Comparison of ENCODE assay signal across 27 cellular contexts in the genomic region with DNA sequence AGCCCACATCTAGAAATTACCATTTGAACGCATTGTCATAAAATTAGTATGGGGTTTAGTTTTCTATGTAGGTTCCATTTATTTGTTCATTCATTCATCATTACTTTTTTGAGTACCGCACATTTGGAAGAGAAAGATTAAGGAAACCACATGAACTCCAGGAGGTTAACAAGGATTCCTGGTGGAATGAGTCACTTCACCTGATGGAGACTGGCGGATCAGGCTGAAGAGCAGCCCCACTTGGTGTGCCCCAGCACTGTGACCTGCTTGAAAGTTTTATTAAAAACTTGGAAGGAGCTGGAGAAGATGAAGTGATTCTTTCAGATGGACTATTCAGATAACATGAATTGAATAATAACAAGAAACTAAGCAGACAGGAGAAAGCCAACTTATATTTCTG.
A peak's percentile ranks its signal among the peaks of the same experiment; 100 is the strongest.
DNase-seq lines count a peak whose midpoint lies in the region; ATAC-seq and TF ChIP-seq lines count a peak whose summit lies in the region.
"Had no signal": no experiment of that assay in that cellular context is flagged by ENCODE, and none has a peak within 500 bp of the region (broad histone marks: within the 10 kb centered on the region; RNA-seq: fewer than 3 reads in every experiment).

No MANE protein-coding gene starts in this region.

- H3K4me3 Mint-ChIP-seq in CD8-positive, alpha-beta memory T cell: no peak overlapping the region
- H3K4me3 Mint-ChIP-seq: activated naive CD4-positive, alpha-beta T cell treated with anti-CD3 and anti-CD28 coated beads for 36 hours; CD4-positive, alpha-beta memory T cell; dendritic cell treated with granulocyte-macrophage colony-stimulating factor and Interleukin-4, amounts not matched to agents 40 ng/mL and 50 ng/mL, for 4 days; mesothelial cell of epicardium had no signal

- H3K36me3 ChIP-seq in CD8-positive, alpha-beta memory T cell (ENCODE audit: insufficient read depth, low read length): no peaks in the 10 kb centered on the region
- H3K36me3 ChIP-seq: ascending aorta, MG63, SJSA1, suprapubic skin, WERI-Rb-1 had no signal

- H3K27ac ChIP-seq in RWPE1: no peak overlapping the region
- no peak overlapping the region for H3K27ac ChIP-seq in CD8-positive, alpha-beta memory T cell (ENCODE audit: low read depth, low read length)
- H3K27ac ChIP-seq: ascending aorta, SJSA1, suprapubic skin, WERI-Rb-1 had no signal

- no peaks in the 10 kb centered on the region for H3K9me3 ChIP-seq in CD8-positive, alpha-beta memory T cell (ENCODE audit: low read length)
- H3K9me3 ChIP-seq: ascending aorta, MG63, SJSA1 had no signal

- H3K27me3 ChIP-seq in CD8-positive, alpha-beta memory T cell (ENCODE audit: insufficient read depth, low read length, poor library complexity, severe bottlenecking): no peaks in the 10 kb centered on the region
- H3K27me3 ChIP-seq: ascending aorta, MG63, SJSA1, suprapubic skin had no signal

- CTCF ChIA-PET in RWPE1 (lab: Yijun Ruan, JAX): interaction anchor here (0.6 kb wide), 1 partner anchor 930 kb away, joined by 3 read pairs; no protein-coding TSS in a partner anchor
- CTCF ChIA-PET in CD8-positive, alpha-beta memory T cell (lab: Charles Lee): interaction anchor here (1.1 kb wide), 1 partner anchor 12 kb away, joined by 3 read pairs; no protein-coding TSS in a partner anchor

- POLR2A ChIA-PET in RWPE1 (lab: Yijun Ruan, JAX; ENCODE audit: low non-redundant PET): no interaction called here
- POLR2A ChIA-PET in CD8-positive, alpha-beta memory T cell (lab: Charles Lee): no interaction called here

- peaks cover 9 to 35% (median 21%) of the 10 kb centered on the region in 5 donors for H3K9me3 Mint-ChIP-seq in CD8-positive, alpha-beta memory T cell

- DNase-seq in HCEC 1CT (peak; percentile 4), RWPE1 (ENCODE audit: low spot score) (peak; percentile 50), fibroblast of the aortic adventitia (ENCODE audit: low read depth) (peak; percentile 6), renal cortical epithelial cell (ENCODE audit: low read depth) (peak; percentile 16), NCI-H82 treated with DMSO at 0.1 percent for 48 hours (lab: John Stamatoyannopoulos, UW; ENCODE audit: unreplicated experiment) (no peak)
- DNase-seq in CD8-positive, alpha-beta memory T cell: no peak
- no peak for DNase-seq in activated effector memory CD4-positive, alpha-beta T cell treated with Interleukin-2 at 50 U/mL for 16 hours
- DNase-seq: activated CD4-positive, alpha-beta T cell treated with anti-CD3 and anti-CD28 coated beads, Interleukin-2, amount 50 U/mL, for 4 hours; activated naive CD4-positive, alpha-beta T cell treated with anti-CD3 and anti-CD28 coated beads for 36 hours; activated T-cell treated with anti-CD3 and anti-CD28 coated beads, Interleukin-2, amount 50 U/mL, for 1 hour; CD4-positive, alpha-beta memory T cell; DMS79; foreskin melanocyte; left cardiac atrium; MG63; NCI-H1436 treated with DMSO at 0.1 percent for 48 hours; NCI-H2171; NCI-H748 treated with DMSO at 0.1 percent for 48 hours; OCI-M1; stimulated activated CD4-positive, alpha-beta T cell treated with anti-CD3 and anti-CD28 coated beads, Interleukin-12 subunit alpha, Interleukin-12 subunit beta, amount 100 ng/mL, for 4 hours; WERI-Rb-1 had no signal

- no peaks in the 10 kb centered on the region for H3K4me1 ChIP-seq in CD8-positive, alpha-beta memory T cell (ENCODE audit: insufficient read depth, low read length)
- H3K4me1 ChIP-seq: ascending aorta, suprapubic skin had no signal

- no peak overlapping the region for H3K4me3 ChIP-seq in fibroblast of the aortic adventitia (ENCODE audit: low read depth, low read length)
- no peak overlapping the region for H3K4me3 ChIP-seq in CD8-positive, alpha-beta memory T cell (ENCODE audit: low read length)
- H3K4me3 ChIP-seq: ascending aorta, MG63, SJSA1, suprapubic skin had no signal

- no peak for ATAC-seq in GM18502 (IDR thresholded peaks at IDR 0.05; ENCODE audit: poor library complexity, unreplicated experiment)
- ATAC-seq: left cardiac atrium had no signal

- H3K4me1 Mint-ChIP-seq in CD8-positive, alpha-beta memory T cell: no peaks in the 10 kb centered on the region
- H3K4me1 Mint-ChIP-seq: CD4-positive, alpha-beta memory T cell had no signal

- H3K36me3 Mint-ChIP-seq in CD8-positive, alpha-beta memory T cell: peaks cover 0 to 1% (median 0%) of the 10 kb centered on the region in 3 donors
- H3K36me3 Mint-ChIP-seq: CD4-positive, alpha-beta memory T cell had no signal

- no peak for TF ChIP-seq CTCF in RWPE1 (conservative IDR thresholded peaks at IDR 0.05; ENCODE audit: low read depth)
- no peak for TF ChIP-seq CTCF in fibroblast of the aortic adventitia (IDR thresholded peaks at IDR 0.05; ENCODE audit: insufficient read depth, low read length)

- H3K27ac Mint-ChIP-seq in CD8-positive, alpha-beta memory T cell: no peak overlapping the region
- H3K27ac Mint-ChIP-seq: activated naive CD4-positive, alpha-beta T cell treated with anti-CD3 and anti-CD28 coated beads for 36 hours; CD4-positive, alpha-beta memory T cell; dendritic cell treated with granulocyte-macrophage colony-stimulating factor and Interleukin-4, amounts not matched to agents 40 ng/mL and 50 ng/mL, for 4 days; mesothelial cell of epicardium had no signal

- H3K27me3 Mint-ChIP-seq in CD8-positive, alpha-beta memory T cell: peaks cover 0 to 3% of the 10 kb centered on the region in 2 donors
- H3K27me3 Mint-ChIP-seq: CD4-positive, alpha-beta memory T cell had no signal

Comparison
In these comparisons a context has a peak if more than half of its experiments do, and no peak if none do; other contexts are left out.
1. DNase-seq: peak in HCEC 1CT (single experiment), RWPE1 (single experiment), fibroblast of the aortic adventitia (single experiment) and renal cortical epithelial cell (single experiment); none in NCI-H82 treated with DMSO at 0.1 percent for 48 hours (single experiment), CD8-positive, alpha-beta memory T cell (0 of 5) and activated effector memory CD4-positive, alpha-beta T cell treated with Interleukin-2 at 50 U/mL for 16 hours (single experiment).